ENCODE assay signal across 15 cellular contexts in genomic region chr12:38892976-38893375, GRCh38. TPM values are rescaled to one million over a fixed set of nuclear protein-coding genes. Genes with fewer than 3 reads are reported as not detected.
DNase-seq lines count a peak whose midpoint lies in the region; ATAC-seq, FAIRE-seq and TF ChIP-seq lines count a peak whose summit lies in the region.
"Had no signal": no experiment of that assay in that cellular context is flagged by ENCODE, and none has a peak within 500 bp of the region (broad histone marks: within the 10 kb centered on the region; RNA-seq: fewer than 3 reads in every experiment).

No MANE protein-coding gene starts in this region.

- BruUV-seq in Caco-2 (replicated peaks; lab: Mats Ljungman, UMichigan), result no TSS peak

- H3K27me3 ChIP-seq in Caco-2 (replicated peaks; ENCODE audit: control insufficient read depth, insufficient read depth, low read length) (no peaks in the 10 kb centered on the region), transverse colon (no peaks in the 10 kb centered on the region)

- TF ChIP-seq EP300 in transverse colon (IDR thresholded peaks at IDR 0.05; ENCODE audit: low read depth), result no peak

- peaks cover 45% of the 10 kb centered on the region for H3K4me1 ChIP-seq in Caco-2
- H3K4me1 ChIP-seq in transverse colon, result peaks cover 0 to 67% (median 24%) of the 10 kb centered on the region in 4 donors

- FAIRE-seq in RCC 7860 (lab: Jason Lieb, UNC), result no peak
- FAIRE-seq: A204.1, H54 had no signal

- POLR2A ChIA-PET in Caco-2 (lab: Charles Lee), result no interaction called here

- peaks cover 12% of the 10 kb centered on the region for H3K36me3 Mint-ChIP-seq in Caco-2 (ENCODE audit: insufficient read depth, unreplicated experiment)
- no peaks in the 10 kb centered on the region for H3K36me3 Mint-ChIP-seq in activated T-helper 17 cell treated with anti-CD3 and anti-CD28 coated beads, Interleukin-2, amount 50 U/mL, for 72 hours (ENCODE audit: low read depth)
- H3K36me3 Mint-ChIP-seq: CD8-positive, alpha-beta T cell had no signal

- H3K9me3 Mint-ChIP-seq in Caco-2 (ENCODE audit: unreplicated experiment), result peaks cover 13% of the 10 kb centered on the region
- H3K9me3 Mint-ChIP-seq in activated T-helper 17 cell treated with anti-CD3 and anti-CD28 coated beads, Interleukin-2, amount 50 U/mL, for 72 hours, result no peaks in the 10 kb centered on the region
- H3K9me3 Mint-ChIP-seq: CD8-positive, alpha-beta T cell had no signal

- no peak for TF ChIP-seq POLR2A in transverse colon (IDR thresholded peaks at IDR 0.05)

- intact Hi-C loops in Caco-2 (cut with micrococcal nuclease; ENCODE audit: unreplicated experiment) (loop anchor here (1.0 to 10.0 kb wide), 4 partner anchors 12 to 552 kb away; partner anchors contain the start of genes CPNE8 and KIF21A), transverse colon (cut with DNase I; ENCODE audit: low total_unique reads) (no loop called here)

- H3K4me3 Mint-ChIP-seq in Caco-2 (ENCODE audit: unreplicated experiment), result peak overlapping the region; percentile 74
- H3K4me3 Mint-ChIP-seq in activated T-helper 17 cell treated with anti-CD3 and anti-CD28 coated beads, Interleukin-2, amount 50 U/mL, for 72 hours, result peak overlapping the region; percentile 22
- H3K4me3 Mint-ChIP-seq: CD14-positive monocyte; CD8-positive, alpha-beta T cell had no signal

- H3K4me3 ChIP-seq in Caco-2 (ENCODE audit: low read depth, low read length), result no peak overlapping the region
- no peak overlapping the region for H3K4me3 ChIP-seq in transverse colon
- H3K4me3 ChIP-seq: GM23248 had no signal

- H3K9me3 ChIP-seq in Caco-2, result no peaks in the 10 kb centered on the region
- no peaks in the 10 kb centered on the region for H3K9me3 ChIP-seq in transverse colon

- ATAC-seq in activated T-helper 17 cell treated with anti-CD3 and anti-CD28 coated beads, Interleukin-2, amount 50 U/mL, for 72 hours (replicated peaks), result no peak
- ATAC-seq: CD8-positive, alpha-beta T cell; HCT116 had no signal

- CTCF ChIA-PET in Caco-2 (lab: Charles Lee), result no interaction called here

- H3K27me3 Mint-ChIP-seq in Caco-2 (ENCODE audit: insufficient read depth, unreplicated experiment), result no peaks in the 10 kb centered on the region
- H3K27me3 Mint-ChIP-seq in activated T-helper 17 cell treated with anti-CD3 and anti-CD28 coated beads, Interleukin-2, amount 50 U/mL, for 72 hours, result no peaks in the 10 kb centered on the region

- in situ Hi-C loops in transverse colon (cut with MboI; ENCODE audit: low pct_ligation_motif_present in 1 of 4, low pct_unique_long_range_greater_than_20kb in 1 of 4, low sequenced_read_pairs in 3 of 4), result no loop called here

- TF ChIP-seq CTCF in Caco-2 (IDR thresholded peaks at IDR 0.05; ENCODE audit: insufficient read depth in 1 of 2, low read depth in 1 of 2, low read length in 1 of 2, severe bottlenecking in 1 of 2, unreplicated experiment in 1 of 2) (no peak), transverse colon (IDR thresholded peaks at IDR 0.05) (no peak)

- peak overlapping the region; percentile 97 for H3K27ac Mint-ChIP-seq in Caco-2 (ENCODE audit: unreplicated experiment)
- H3K27ac Mint-ChIP-seq in activated T-helper 17 cell treated with anti-CD3 and anti-CD28 coated beads, Interleukin-2, amount 50 U/mL, for 72 hours, result no peak overlapping the region
- H3K27ac Mint-ChIP-seq: CD8-positive, alpha-beta T cell had no signal

- DNase-seq in Caco-2, result no peak
- no peak for DNase-seq in epithelial cell of prostate (ENCODE audit: low read depth, low spot score)
- DNase-seq in transverse colon, result no peak
- DNase-seq in RCC 7860 (ENCODE audit: low spot score), result no peak
- no peak for DNase-seq in SHP77 (lab: John Stamatoyannopoulos, UW)
- no peak for DNase-seq in activated CD8-positive, alpha-beta memory T cell treated with anti-CD3 and anti-CD28 coated beads for 24 hours
- DNase-seq: CD8-positive, alpha-beta T cell; COR-L47; DMS 273 treated with DMSO at 0.1 percent for 48 hours; GM23248 had no signal

- H3K4me1 Mint-ChIP-seq in Caco-2 (ENCODE audit: low read depth, unreplicated experiment), result peaks cover 36% of the 10 kb centered on the region
- H3K4me1 Mint-ChIP-seq in activated T-helper 17 cell treated with anti-CD3 and anti-CD28 coated beads, Interleukin-2, amount 50 U/mL, for 72 hours, result peaks cover 3% of the 10 kb centered on the region

- peak overlapping the region; percentile 34 for H3K27ac ChIP-seq in epithelial cell of prostate
- peak overlapping the region in 3 of 4 donors; percentile 18 to 64 (median 53) for H3K27ac ChIP-seq in transverse colon
- H3K27ac ChIP-seq: GM23248 had no signal

- H3K36me3 ChIP-seq in Caco-2 (ENCODE audit: control insufficient read depth, insufficient read depth, low read length), result no peaks in the 10 kb centered on the region
- H3K36me3 ChIP-seq in transverse colon, result no peaks in the 10 kb centered on the region

RNA-seq across cellular contexts. Expression of gene CPNE8, which starts 12.4 kb away (rescaled TPM):
- total RNA-seq in Caco-2 (2022), result 13.5 and 15.2 TPM in 2 replicates
- total RNA-seq in activated T-helper 17 cell treated with anti-CD3 and anti-CD28 coated beads, Interleukin-2, amount 50 U/mL, for 72 hours, result 1 to 10 TPM; 3.8 to 5.4 TPM
- 10 to 100 TPM in 3 of 4 donors, 1 to 10 TPM in 1; 5.4 to 33.3 (median 24.8) TPM for total RNA-seq in transverse colon
